Comparison of ENCODE assay signal across 9 cellular contexts in genomic region chr2:188974184-188974583, GRCh38. TPM values are rescaled to one million over a fixed set of nuclear protein-coding genes. Genes with fewer than 3 reads are reported as not detected.
DNase-seq lines count a peak whose midpoint lies in the region; ATAC-seq and TF ChIP-seq lines count a peak whose summit lies in the region.
"Had no signal": no experiment of that assay in that cellular context is flagged by ENCODE, and none has a peak within 500 bp of the region (broad histone marks: within the 10 kb centered on the region; RNA-seq: fewer than 3 reads in every experiment).

COL3A1 (plus strand) TSS chr2:188974373; CDS start chr2:188974490, 117 bp downstream.

- H3K27ac ChIP-seq in Panc1 (ENCODE audit: low read length) (peak within 1 kb of the TSS; percentile 57), uterus (peak within 1 kb of the TSS; percentile 88 to 95)

- CTCF ChIA-PET in Panc1 (lab: Charles Lee), result no interaction called here

- intact Hi-C loops in Panc1 (cut with micrococcal nuclease; ENCODE audit: unreplicated experiment) (no loop called here), uterus (cut with DNase I; ENCODE audit: low total_unique reads) (loop anchor here (10.0 kb wide), 2 partner anchors 189 to 449 kb away; no protein-coding TSS in a partner anchor)

- peak within 1 kb of the TSS; percentile 78 for H3K4me3 Mint-ChIP-seq in nephron progenitor cell

- peak within 1 kb of the TSS in 1 of 2 experiments; percentile 34; a peak in 1 of 4 replicates for H3K4me3 ChIP-seq in Panc1 (ENCODE audit: low read depth in 2 of 2, low read length in 2 of 2)
- H3K4me3 ChIP-seq in fibroblast of mammary gland (ENCODE audit: control insufficient read depth, low read depth, low read length), result peak within 1 kb of the TSS; percentile 85
- peak within 1 kb of the TSS; percentile 49 to 58 for H3K4me3 ChIP-seq in uterus

- no peaks in the 10 kb centered on the region for H3K9me3 ChIP-seq in Panc1 (ENCODE audit: control insufficient read depth, insufficient read depth, low read depth, low read length)
- no peaks in the 10 kb centered on the region for H3K9me3 ChIP-seq in uterus

- H3K9me3 Mint-ChIP-seq in nephron progenitor cell, result no peaks in the 10 kb centered on the region

- H3K36me3 ChIP-seq in Panc1 (ENCODE audit: control insufficient read depth, insufficient read depth, low read length) (no peaks in the 10 kb centered on the region), uterus (no peaks in the 10 kb centered on the region)

- no peak for TF ChIP-seq CTCF in Panc1 (IDR thresholded peaks at IDR 0.05)
- TF ChIP-seq CTCF in fibroblast of mammary gland (conservative IDR thresholded peaks at IDR 0.05; ENCODE audit: control insufficient read depth, insufficient read depth, low read depth, low read length), result no peak
- TF ChIP-seq CTCF in nephron progenitor cell (IDR thresholded peaks at IDR 0.05), result no peak
- TF ChIP-seq CTCF in uterus (IDR thresholded peaks at IDR 0.05), result no peak

- ATAC-seq in Panc1 (no peak), HG02884 (IDR thresholded peaks at IDR 0.05; ENCODE audit: unreplicated experiment) (no peak), GM21515 (IDR thresholded peaks at IDR 0.05; ENCODE audit: unreplicated experiment) (no peak), GM19467 (IDR thresholded peaks at IDR 0.05; ENCODE audit: unreplicated experiment) (no peak)

- H3K4me1 ChIP-seq in Panc1 (ENCODE audit: control insufficient read depth, insufficient read depth, low read length) (peaks cover 15% of the 10 kb centered on the region; the same call in 1 of the 2 replicates), uterus (peaks cover 0 to 4% of the 10 kb centered on the region in 2 donors)

- in situ Hi-C loops in Panc1 (cut with HindIII; ENCODE audit: low pct_unique_long_range_greater_than_20kb, low sequenced_read_pairs), result no loop called here

- H3K36me3 Mint-ChIP-seq in nephron progenitor cell (ENCODE audit: low read depth), result no peaks in the 10 kb centered on the region

- H3K27me3 ChIP-seq in Panc1 (ENCODE audit: control insufficient read depth, insufficient read depth, low read length) (no peaks in the 10 kb centered on the region), uterus (no peaks in the 10 kb centered on the region)

- POLR2A ChIA-PET in Panc1 (lab: Charles Lee), result no interaction called here

- no TSS peak for BruUV-seq in Panc1 (replicated peaks; lab: Mats Ljungman, UMichigan)

- TF ChIP-seq POLR2A in uterus (IDR thresholded peaks at IDR 0.05), result peak; percentile 18 to 33

- H3K27ac Mint-ChIP-seq in nephron progenitor cell, result peak within 1 kb of the TSS; percentile 89

- DNase-seq in Panc1 (ENCODE audit: low read depth, low spot score) (no peak), fibroblast of mammary gland (ENCODE audit: low read depth) (peak; percentile 88), nephron progenitor cell (peak; percentile 4), uterus (peak; percentile 56 to 60)
- DNase-seq: activated CD4-positive, alpha-beta T cell treated with anti-CD3 and anti-CD28 coated beads, Interleukin-2, amount 50 U/mL, for 4 hours; stimulated activated CD4-positive, alpha-beta T cell treated with anti-CD3 and anti-CD28 coated beads, Interleukin-2, amount 100 ng/mL, for 48 hours had no signal

- peaks cover 52% of the 10 kb centered on the region for H3K4me1 Mint-ChIP-seq in nephron progenitor cell

- no peaks in the 10 kb centered on the region for H3K27me3 Mint-ChIP-seq in nephron progenitor cell (ENCODE audit: low read depth, poor library complexity)

RNA-seq across cellular contexts. Expression of gene COL3A1, which starts in this region (rescaled TPM):
- 6.9 TPM for total RNA-seq in Panc1 (2021; ENCODE audit: unreplicated experiment)
- 5.7 TPM for polyA plus RNA-seq in Panc1 (2012; ENCODE audit: insufficient read length)
- total RNA-seq in uterus, result over 10,000 TPM in 1 of 4 donors, 100 to 1,000 TPM in 3; 113 to 22,387 (median 426) TPM

Comparison
In these comparisons a context has a peak if more than half of its experiments do, and no peak if none do; other contexts are left out.
1. RNA of gene COL3A1 (total RNA-seq): 113 to 22,387 TPM in uterus; 6.9 TPM in Panc1 (single experiment); every median in the first group is over 10 times any median in the second.